Comparison of ENCODE assay signal across 15 cellular contexts in the genomic region with DNA sequence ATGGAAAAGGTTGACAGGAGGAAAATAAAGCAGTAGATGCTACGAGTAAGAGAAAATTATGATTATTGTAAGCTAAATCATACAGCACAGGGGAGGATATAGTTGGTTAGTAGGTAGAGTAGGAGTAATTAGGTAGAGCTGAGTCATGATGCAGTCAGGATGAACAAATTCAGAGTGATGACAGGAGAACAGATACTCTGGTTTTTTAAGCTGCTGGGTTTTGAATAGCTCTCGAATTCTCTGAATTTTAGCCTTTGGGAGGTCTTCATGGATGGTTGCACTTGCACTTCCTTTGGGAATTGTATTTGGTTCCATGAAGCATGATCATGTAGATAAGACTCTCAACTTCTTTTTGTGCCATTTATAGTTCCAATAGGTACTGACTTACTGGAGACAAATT.
DNase-seq lines count a peak whose midpoint lies in the region; ATAC-seq and TF ChIP-seq lines count a peak whose summit lies in the region.
"Had no signal": no experiment of that assay in that cellular context is flagged by ENCODE, and none has a peak within 500 bp of the region (broad histone marks: within the 10 kb centered on the region; RNA-seq: fewer than 3 reads in every experiment).

No MANE protein-coding gene starts in this region.

- H3K36me3 Mint-ChIP-seq in stimulated activated memory B cell treated with anti-CD40 and anti-IgM and Interleukin-4, amounts not matched to agents 10 μg/mL and 1 μg/mL and 100 μg/mL, for 72 hours, result no peaks in the 10 kb centered on the region
- H3K36me3 Mint-ChIP-seq: activated naive CD8-positive, alpha-beta T cell had no signal

- no peaks in the 10 kb centered on the region for H3K9me3 ChIP-seq in HEK293 (ENCODE audit: control insufficient read depth, insufficient read depth, low read depth, low read length)

- no peak overlapping the region for H3K27ac ChIP-seq in HEK293 (ENCODE audit: extremely low read depth, low read depth, low read length)

- peaks cover 8% of the 10 kb centered on the region for H3K4me1 Mint-ChIP-seq in stimulated activated memory B cell treated with anti-CD40 and anti-IgM and Interleukin-4, amounts not matched to agents 10 μg/mL and 1 μg/mL and 100 μg/mL, for 72 hours

- H3K36me3 ChIP-seq in HEK293 (ENCODE audit: control insufficient read depth in 2 of 2, insufficient read depth in 1 of 2, low read length in 2 of 2), result no peaks in the 10 kb centered on the region

- CTCF ChIA-PET in HEK293 (lab: Yijun Ruan, JAX), result interaction anchor here (1.1 kb wide), 1 partner anchor 9 kb away, joined by 4 read pairs; no protein-coding TSS in a partner anchor

- in situ Hi-C loops in astrocyte of the spinal cord (cut with HindIII; ENCODE audit: low sequenced_read_pairs), result no loop called here

- no peaks in the 10 kb centered on the region for H3K4me1 ChIP-seq in HEK293 (ENCODE audit: control insufficient read depth, insufficient read depth, low read length)

- peaks cover 25% of the 10 kb centered on the region for H3K27me3 Mint-ChIP-seq in stimulated activated memory B cell treated with anti-CD40 and anti-IgM and Interleukin-4, amounts not matched to agents 10 μg/mL and 1 μg/mL and 100 μg/mL, for 72 hours
- H3K27me3 Mint-ChIP-seq: activated B cell treated with CpG ODN at 0.5 μM for 24 hours had no signal

- H3K4me3 Mint-ChIP-seq in stimulated activated memory B cell treated with anti-CD40 and anti-IgM and Interleukin-4, amounts not matched to agents 10 μg/mL and 1 μg/mL and 100 μg/mL, for 72 hours, result no peak overlapping the region
- H3K4me3 Mint-ChIP-seq: activated B cell treated with CpG ODN at 0.5 μM for 24 hours; activated naive CD8-positive, alpha-beta T cell; nephron progenitor cell; stimulated activated naive CD8-positive, alpha-beta T cell treated with anti-CD3 and anti-CD28 coated beads, Interleukin-15, amount 100 ng/mL, for 72 hours had no signal

- no peak overlapping the region for H3K4me3 ChIP-seq in HEK293 (ENCODE audit: low read depth, low read length)
- no peak overlapping the region for H3K4me3 ChIP-seq in astrocyte of the spinal cord (ENCODE audit: low read depth, low read length)

- ATAC-seq in HG03469 (IDR thresholded peaks at IDR 0.05; ENCODE audit: unreplicated experiment), result no peak
- ATAC-seq in stimulated activated memory B cell treated with anti-CD40 and anti-IgM and Interleukin-4, amounts not matched to agents 10 μg/mL and 1 μg/mL and 100 μg/mL, for 72 hours, result no peak
- ATAC-seq: left ventricle myocardium superior, sciatic nerve had no signal

- peaks cover 2% of the 10 kb centered on the region for H3K9me3 Mint-ChIP-seq in stimulated activated memory B cell treated with anti-CD40 and anti-IgM and Interleukin-4, amounts not matched to agents 10 μg/mL and 1 μg/mL and 100 μg/mL, for 72 hours
- H3K9me3 Mint-ChIP-seq: stimulated activated naive CD8-positive, alpha-beta T cell treated with anti-CD3 and anti-CD28 coated beads, Interleukin-15, amount 100 ng/mL, for 72 hours had no signal

- DNase-seq in NCI-H2171 treated with DMSO at 0.1 percent for 48 hours (lab: John Stamatoyannopoulos, UW) (peak; percentile 75), astrocyte of the spinal cord (ENCODE audit: low read depth, low spot score) (peak; percentile 18), non-pigmented ciliary epithelial cell (ENCODE audit: low read depth) (peak; percentile 55), cerebellar cortex (ENCODE audit: low spot score) (no peak)
- DNase-seq: activated B cell treated with CpG ODN at 0.5 μM for 24 hours; activated CD8-positive, alpha-beta memory T cell treated with anti-CD3 and anti-CD28 coated beads, Interleukin-2, amount 50 U/mL, for 48 hours; erythroblast; left ventricle myocardium superior; nephron progenitor cell; stimulated activated naive CD8-positive, alpha-beta T cell treated with anti-CD3 and anti-CD28 coated beads, Interleukin-15, amount 100 ng/mL, for 72 hours had no signal

- TF ChIP-seq CTCF in HEK293 (tag by site-specific recombination; IDR thresholded peaks at IDR 0.05) (no peak), astrocyte of the spinal cord (IDR thresholded peaks at IDR 0.05; ENCODE audit: low read depth, low read length) (no peak)

- no peak overlapping the region for H3K27ac Mint-ChIP-seq in stimulated activated memory B cell treated with anti-CD40 and anti-IgM and Interleukin-4, amounts not matched to agents 10 μg/mL and 1 μg/mL and 100 μg/mL, for 72 hours
- H3K27ac Mint-ChIP-seq: activated B cell treated with CpG ODN at 0.5 μM for 24 hours; activated naive CD8-positive, alpha-beta T cell had no signal

- POLR2A ChIA-PET in HEK293 (lab: Yijun Ruan, JAX), result no interaction called here

TF ChIP-seq in HEK293, 187 proteins besides CTCF, POLR2A, EP300 and RAD21:
- TF ChIP-seq GLIS1 (tag by site-specific recombination; IDR thresholded peaks at IDR 0.05), result peak; percentile 31; the same call in 1 of the 2 replicates
- TF ChIP-seq, protein P1, sequence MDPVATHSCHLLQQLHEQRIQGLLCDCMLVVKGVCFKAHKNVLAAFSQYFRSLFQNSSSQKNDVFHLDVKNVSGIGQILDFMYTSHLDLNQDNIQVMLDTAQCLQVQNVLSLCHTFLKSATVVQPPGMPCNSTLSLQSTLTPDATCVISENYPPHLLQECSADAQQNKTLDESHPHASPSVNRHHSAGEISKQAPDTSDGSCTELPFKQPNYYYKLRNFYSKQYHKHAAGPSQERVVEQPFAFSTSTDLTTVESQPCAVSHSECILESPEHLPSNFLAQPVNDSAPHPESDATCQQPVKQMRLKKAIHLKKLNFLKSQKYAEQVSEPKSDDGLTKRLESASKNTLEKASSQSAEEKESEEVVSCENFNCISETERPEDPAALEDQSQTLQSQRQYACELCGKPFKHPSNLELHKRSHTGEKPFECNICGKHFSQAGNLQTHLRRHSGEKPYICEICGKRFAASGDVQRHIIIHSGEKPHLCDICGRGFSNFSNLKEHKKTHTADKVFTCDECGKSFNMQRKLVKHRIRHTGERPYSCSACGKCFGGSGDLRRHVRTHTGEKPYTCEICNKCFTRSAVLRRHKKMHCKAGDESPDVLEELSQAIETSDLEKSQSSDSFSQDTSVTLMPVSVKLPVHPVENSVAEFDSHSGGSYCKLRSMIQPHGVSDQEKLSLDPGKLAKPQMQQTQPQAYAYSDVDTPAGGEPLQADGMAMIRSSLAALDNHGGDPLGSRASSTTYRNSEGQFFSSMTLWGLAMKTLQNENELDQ (tag by site-specific recombination; IDR thresholded peaks at IDR 0.05; ENCODE audit: low read depth), result no peak
